Comparison of ENCODE assay signal across 12 cellular contexts in genomic region chr15:101193781-101194180, GRCh38. TPM values are rescaled to one million over a fixed set of nuclear protein-coding genes. Genes with fewer than 3 reads are reported as not detected.
DNase-seq lines count a peak whose midpoint lies in the region; ATAC-seq and TF ChIP-seq lines count a peak whose summit lies in the region.
"Had no signal": no experiment of that assay in that cellular context is flagged by ENCODE, and none has a peak within 500 bp of the region (broad histone marks: within the 10 kb centered on the region; RNA-seq: fewer than 3 reads in every experiment).

No MANE protein-coding gene starts in this region.

- no peaks in the 10 kb centered on the region for H3K9me2 ChIP-seq in Loucy (replicated peaks; ENCODE audit: low read depth, low read length)

- no peak overlapping the region for H3K4me3 ChIP-seq in BLaER1 treated with 17β-estradiol and CSF1 and Interleukin-3, amounts not matched to agents 10 nM and 100 nM
- H3K4me3 ChIP-seq in Loucy (ENCODE audit: low read length, poor library complexity, severe bottlenecking) (peak overlapping the region; percentile 53), fibroblast of villous mesenchyme (ENCODE audit: low read depth, low read length) (peak overlapping the region; percentile 34), sigmoid colon (no peak overlapping the region)

- peaks cover 51 to 81% (median 69%) of the 10 kb centered on the region in 10 experiments for H3K4me1 ChIP-seq in BLaER1 treated with 17β-estradiol and CSF1 and Interleukin-3, amounts not matched to agents 10 nM and 100 nM
- H3K4me1 ChIP-seq in Loucy (ENCODE audit: insufficient read depth, low read length, poor library complexity, severe bottlenecking): peaks cover 43% of the 10 kb centered on the region
- peaks cover 0 to 59% (median 38%) of the 10 kb centered on the region in 4 donors for H3K4me1 ChIP-seq in sigmoid colon

- ATAC-seq in GM19023 (IDR thresholded peaks at IDR 0.05; ENCODE audit: unreplicated experiment) (no peak), HG03354 (IDR thresholded peaks at IDR 0.05; ENCODE audit: poor library complexity, severe bottlenecking, unreplicated experiment) (no peak)
- ATAC-seq: activated CD4-positive, alpha-beta T cell treated with anti-CD3 and anti-CD28 coated beads for 36 hours had no signal

- H3K79me2 ChIP-seq in Loucy (ENCODE audit: insufficient read depth, low read length): peaks cover 100% of the 10 kb centered on the region

- DNase-seq in fibroblast of villous mesenchyme (ENCODE audit: low read depth) (peak; percentile 33), sigmoid colon (no peak), mesenteric fat pad (ENCODE audit: low spot score) (no peak), nucleus accumbens (lab: John Stamatoyannopoulos, UW) (no peak)
- DNase-seq: activated CD4-positive, alpha-beta T cell treated with anti-CD3 and anti-CD28 coated beads for 36 hours; adrenal gland; GOT3; NCI-H1436 had no signal

- intact Hi-C loops in sigmoid colon (cut with DNase I): no loop called here

- 89 to 94% methylated on average over 7 of the region's 7 CpGs for WGBS in sigmoid colon, 2 donors

- peaks cover 40 to 97% (median 63%) of the 10 kb centered on the region in 11 experiments; a peak in 21 of 22 replicates for H4K20me1 ChIP-seq in BLaER1 treated with 17β-estradiol and CSF1 and Interleukin-3, amounts not matched to agents 10 nM and 100 nM
- H4K20me1 ChIP-seq in Loucy (ENCODE audit: insufficient read depth, low read length, poor library complexity, severe bottlenecking): peaks cover 97% of the 10 kb centered on the region

- peaks cover 0 to 45% (median 25%) of the 10 kb centered on the region in 11 experiments; a peak in 16 of 22 replicates for H3K36me3 ChIP-seq in BLaER1 treated with 17β-estradiol and CSF1 and Interleukin-3, amounts not matched to agents 10 nM and 100 nM
- no peaks in the 10 kb centered on the region; the same call in 1 of the 2 replicates for H3K36me3 ChIP-seq in Loucy (ENCODE audit: insufficient read depth, low read length)
- no peaks in the 10 kb centered on the region for H3K36me3 ChIP-seq in sigmoid colon
- H3K36me3 ChIP-seq: adrenal gland had no signal

- H3K9ac ChIP-seq in BLaER1 treated with 17β-estradiol and CSF1 and Interleukin-3, amounts not matched to agents 10 nM and 100 nM: 0 out of 22 replicates have a peak overlapping the region, but pooled peaks of 1 of the 11 experiments have one; percentile 3
- peak overlapping the region; percentile 21 for H3K9ac ChIP-seq in Loucy (ENCODE audit: low read depth, low read length, poor library complexity, severe bottlenecking)

- H3K9me3 ChIP-seq in BLaER1 treated with 17β-estradiol and CSF1 and Interleukin-3, amounts not matched to agents 10 nM and 100 nM (replicated peaks in 1 of 11): peaks cover 0 to 5% (median 0%) of the 10 kb centered on the region in 11 experiments; a peak in 1 of 22 replicates
- H3K9me3 ChIP-seq in Loucy (ENCODE audit: insufficient read depth, low read depth, low read length): no peaks in the 10 kb centered on the region
- H3K9me3 ChIP-seq in sigmoid colon: no peaks in the 10 kb centered on the region
- H3K9me3 ChIP-seq: adrenal gland had no signal

- H3F3A ChIP-seq in Loucy (ENCODE audit: low read depth): peaks cover 9% of the 10 kb centered on the region; the same call in 1 of the 2 replicates

- H3K27ac ChIP-seq in BLaER1 treated with 17β-estradiol and CSF1 and Interleukin-3, amounts not matched to agents 10 nM and 100 nM: peak overlapping the region in 6 of 11 experiments; percentile 8 to 93 (median 42); a peak in 8 of 22 replicates
- H3K27ac ChIP-seq in sigmoid colon: peak overlapping the region; percentile 40 to 67 (median 55)

- H3K27me3 ChIP-seq in BLaER1 treated with 17β-estradiol and CSF1 and Interleukin-3, amounts not matched to agents 10 nM and 100 nM: no peaks in the 10 kb centered on the region
- H3K27me3 ChIP-seq in Loucy (ENCODE audit: insufficient read depth, low read length, poor library complexity, severe bottlenecking): no peaks in the 10 kb centered on the region
- H3K27me3 ChIP-seq in sigmoid colon: no peaks in the 10 kb centered on the region
- H3K27me3 ChIP-seq: adrenal gland had no signal

- peak overlapping the region; percentile 48 to 94 (median 58) for H3K4me2 ChIP-seq in BLaER1 treated with 17β-estradiol and CSF1 and Interleukin-3, amounts not matched to agents 10 nM and 100 nM
- H3K4me2 ChIP-seq in Loucy (ENCODE audit: low read depth, low read length, poor library complexity, severe bottlenecking): peak overlapping the region; percentile 81

- TF ChIP-seq POLR2A in sigmoid colon (IDR thresholded peaks at IDR 0.05): no peak

- TF ChIP-seq CTCF in Loucy (conservative IDR thresholded peaks at IDR 0.05; ENCODE audit: low read length): no peak
- TF ChIP-seq CTCF in fibroblast of villous mesenchyme (IDR thresholded peaks at IDR 0.05; ENCODE audit: insufficient read depth, low read depth, low read length): no peak
- TF ChIP-seq CTCF in sigmoid colon (IDR thresholded peaks at IDR 0.05): no peak

- no peak overlapping the region for H2AFZ ChIP-seq in Loucy (ENCODE audit: low read length)

- TF ChIP-seq EP300 in sigmoid colon (IDR thresholded peaks at IDR 0.05): no peak

RNA-seq across cellular contexts. Expression of gene CHSY1, which starts 58.1 kb away (rescaled TPM):
- total RNA-seq in fibroblast of villous mesenchyme: 41.5 and 48.3 TPM in 2 replicates
- total RNA-seq in sigmoid colon: 10 to 100 TPM; 11.2 to 13.6 (median 12.6) TPM
- polyA plus RNA-seq in sigmoid colon: 1 to 10 TPM; 1.8 to 8.2 (median 2.3) TPM
- total RNA-seq in mesenteric fat pad: 53.5 TPM

Comparison
In these comparisons a context has a peak if more than half of its experiments do, and no peak if none do; other contexts are left out.
1. H3K4me3 ChIP-seq: peak in Loucy (single experiment) and fibroblast of villous mesenchyme (single experiment); none in BLaER1 treated with 17β-estradiol and CSF1 and Interleukin-3, amounts not matched to agents 10 nM and 100 nM (0 of 10) and sigmoid colon (0 of 4).